In genomic region chrX:131985526-131986049, GRCh38 we compare ENCODE assay signal across 14 cellular contexts. TPM values are rescaled to one million over a fixed set of nuclear protein-coding genes. Genes with fewer than 3 reads are reported as not detected.
DNase-seq lines count a peak whose midpoint lies in the region; ATAC-seq, FAIRE-seq and TF ChIP-seq lines count a peak whose summit lies in the region.
"Had no signal": no experiment of that assay in that cellular context is flagged by ENCODE, and none has a peak within 500 bp of the region (broad histone marks: within the 10 kb centered on the region; RNA-seq: fewer than 3 reads in every experiment).

No MANE protein-coding gene starts in this region.

- peak; percentile 11 to 48 (median 23); a peak in 5 of 6 replicates for TF ChIP-seq CTCF in K562 (IDR thresholded peaks at IDR 0.05 in 2 of 3, conservative IDR thresholded peaks at IDR 0.05 in 1 of 3; ENCODE audit: insufficient read depth in 2 of 3, low read depth in 1 of 3, low read length in 3 of 3)
- TF ChIP-seq CTCF in nephron (IDR thresholded peaks at IDR 0.05; ENCODE audit: unreplicated experiment in 3 of 3), result peak in 1 of 3 experiments; percentile 12

- no TSS peak for BruUV-seq in K562 (replicated peaks; lab: Mats Ljungman, UMichigan)

- peak; percentile 13 for DNase-seq in activated CD4-positive, alpha-beta T cell treated with anti-CD3 and anti-CD28 coated beads for 48 hours
- DNase-seq in activated CD4-positive, alpha-beta T cell treated with anti-CD3 and anti-CD28 coated beads, Interleukin-2, amount 50 U/mL, for 48 hours, result no peak
- DNase-seq in KBM-7 (peak; percentile 47), K562 (ENCODE audit: extremely low read depth in 1 of 4, low spot score in 3 of 4) (peak; percentile 28 to 80 (median 49)), cardiac septum (ENCODE audit: low spot score) (no peak)
- DNase-seq: ACHN; colonic mucosa; foreskin fibroblast; left cardiac atrium; PC-9; stimulated activated CD4-positive, alpha-beta T cell treated with anti-CD3 and anti-CD28 coated beads, Interleukin-4, amount 100 ng/mL, for 1 hour had no signal

- WGBS in K562 (ENCODE audit: insufficient coverage, low coverage, missing lambda C conversion rate), result 10% methylated on average over 2 of the region's 4 CpGs

- peaks cover 48% of the 10 kb centered on the region for H3K4me1 Mint-ChIP-seq in nephron

- intact Hi-C loops in K562 (cut with micrococcal nuclease) (loop anchor here (2.0 to 5.0 kb wide), 3 partner anchors 31 to 143 kb away; no protein-coding TSS in a partner anchor), cardiac septum (cut with DNase I) (no loop called here)

- H3K27ac ChIP-seq in K562 (ENCODE audit: extremely low read depth, low read depth, low read length), result peak overlapping the region; percentile 24
- H3K27ac ChIP-seq: colonic mucosa, PC-9 had no signal

- H3K79me2 ChIP-seq in K562 (ENCODE audit: control insufficient read depth, insufficient read depth, low read length), result no peaks in the 10 kb centered on the region

- peak overlapping the region; percentile 55 for H3K4me2 ChIP-seq in K562 (ENCODE audit: insufficient read depth, low read length)
- H3K4me2 ChIP-seq: PC-9 had no signal

- peaks cover 2% of the 10 kb centered on the region for H3K9me3 Mint-ChIP-seq in nephron

- H3K4me1 ChIP-seq in K562 (replicated peaks in 1 of 2; ENCODE audit: control insufficient read depth in 2 of 2, insufficient read depth in 2 of 2, low read length in 2 of 2), result peaks cover 7 to 39% of the 10 kb centered on the region in 2 experiments; a peak in 4 of 5 replicates
- H3K4me1 ChIP-seq: colonic mucosa had no signal

- POLR2A ChIA-PET in K562 (lab: Yijun Ruan, JAX), result interaction anchor here (1.1 to 1.4 kb wide), 2 partner anchors 22 to 38 kb away, joined by 3 to 6 read pairs; partner anchors contain the start of gene STK26

- ATAC-seq in K562, result peak; percentile 86
- no peak for ATAC-seq in GM19023 (IDR thresholded peaks at IDR 0.05; ENCODE audit: unreplicated experiment)
- ATAC-seq in HG03565 (IDR thresholded peaks at IDR 0.05; ENCODE audit: unreplicated experiment), result no peak
- ATAC-seq: left cardiac atrium had no signal

- TF ChIP-seq EP300 in K562 (IDR thresholded peaks at IDR 0.05; ENCODE audit: low read length), result peak; percentile 64; the same call in 1 of the 2 replicates

- in situ Hi-C loops in KBM-7 (cut with MboI; ENCODE audit: low pct_unique_long_range_greater_than_20kb, low sequenced_read_pairs) (no loop called here), K562 (cut with MboI) (no loop called here)

- TF ChIP-seq RAD21 in K562 (CRISPR knock-in tag; conservative IDR thresholded peaks at IDR 0.05 in 1 of 2, IDR thresholded peaks at IDR 0.05 in 1 of 2), result peak; percentile 33 to 44; a peak in 3 of 4 replicates

- no peaks in the 10 kb centered on the region for H3K9me1 ChIP-seq in K562 (ENCODE audit: control insufficient read depth, insufficient read depth, low read length)

- H3K27me3 Mint-ChIP-seq in nephron (ENCODE audit: low read depth), result no peaks in the 10 kb centered on the region

- TF ChIP-seq POLR2A in K562 (conservative IDR thresholded peaks at IDR 0.05), result no peak

- H2AFZ ChIP-seq in K562 (ENCODE audit: low read depth, low read length), result peak overlapping the region; percentile 74
- H2AFZ ChIP-seq: PC-9 had no signal

- CTCF ChIA-PET in K562 (lab: Yijun Ruan, JAX; ENCODE audit: low intra/inter-chr PET ratio), result no interaction called here

- no peaks in the 10 kb centered on the region for H3K27me3 ChIP-seq in K562 (ENCODE audit: control insufficient read depth in 2 of 2, insufficient read depth in 2 of 2, low read length in 2 of 2)
- H3K27me3 ChIP-seq: colonic mucosa had no signal

- H3K36me3 ChIP-seq in K562 (ENCODE audit: control insufficient read depth, insufficient read depth, low read length), result no peaks in the 10 kb centered on the region
- H3K36me3 ChIP-seq: colonic mucosa had no signal

- no peaks in the 10 kb centered on the region for H4K20me1 ChIP-seq in K562 (replicated peaks; ENCODE audit: control insufficient read depth, insufficient read depth, low read length)

- H3K9me3 ChIP-seq in K562 (replicated peaks; ENCODE audit: control insufficient read depth, insufficient read depth, low read depth, low read length), result no peaks in the 10 kb centered on the region
- H3K9me3 ChIP-seq: colonic mucosa had no signal

- peak overlapping the region in 2 of 3 experiments; percentile 13 to 55 for H3K27ac Mint-ChIP-seq in nephron

- H3K4me3 Mint-ChIP-seq in nephron, result no peak overlapping the region

- FAIRE-seq in K562 (lab: Jason Lieb, UNC), result peak; percentile 91

- H3K4me3 ChIP-seq in K562, result no peak overlapping the region
- H3K4me3 ChIP-seq: colonic mucosa, PC-9 had no signal

- H3K36me3 Mint-ChIP-seq in nephron (ENCODE audit: low read depth), result no peaks in the 10 kb centered on the region

- peak overlapping the region; percentile 2 to 54; a peak in 2 of 4 replicates for H3K9ac ChIP-seq in K562 (ENCODE audit: insufficient read depth in 1 of 2, low read depth in 2 of 2, low read length in 2 of 2)

TF ChIP-seq in K562, 482 proteins besides CTCF, POLR2A, EP300 and RAD21 (continues in another document):
- TF ChIP-seq TAF1 (IDR thresholded peaks at IDR 0.05; ENCODE audit: control insufficient read depth, extremely low read depth, insufficient read depth, low read length, severe bottlenecking) (no peak), CBFA2T2 (conservative IDR thresholded peaks at IDR 0.05) (peak; percentile 83), BCLAF1 (IDR thresholded peaks at IDR 0.05; ENCODE audit: borderline replicate concordance in 1 of 2, control insufficient read depth in 1 of 2, low read depth in 2 of 2, low read length in 1 of 2) (no peak), FOXK2 (conservative IDR thresholded peaks at IDR 0.05 in 1 of 2, IDR thresholded peaks at IDR 0.05 in 1 of 2; ENCODE audit: low read depth in 2 of 2) (peak; percentile 73 to 87), TEAD4 (IDR thresholded peaks at IDR 0.05; ENCODE audit: low read length) (peak; percentile 83), TEAD4 (CRISPR knock-in tag; IDR thresholded peaks at IDR 0.05; ENCODE audit: borderline replicate concordance) (no peak), FOXA3 (CRISPR knock-in tag; conservative IDR thresholded peaks at IDR 0.05 in 1 of 2, IDR thresholded peaks at IDR 0.05 in 1 of 2) (peak in 1 of 2 experiments; percentile 43; a peak in 1 of 4 replicates), PHB2 (IDR thresholded peaks at IDR 0.05; ENCODE audit: low read depth) (no peak), TFE3 (CRISPR knock-in tag; IDR thresholded peaks at IDR 0.05) (no peak)

RNA-seq across cellular contexts. Expression of gene STK26, which starts 37.5 kb away (rescaled TPM):
- 7.1 and 28.5 TPM in 2 replicates for total RNA-seq in K562 (2011; cell fraction: chromatin; rRNA removed; ENCODE audit: low replicate concordance)
- total RNA-seq in K562 (2011; cell fraction: nucleolus; rRNA removed), result 4.2 and 6.4 TPM in 2 replicates
- total RNA-seq in K562 (2011; cell fraction: nucleoplasm; rRNA removed), result 8.8 and 15.3 TPM in 2 replicates
- 40.8 and 43.4 TPM in 2 replicates for total RNA-seq in K562 (2014; rRNA removed)
- 72.9 and 82.8 TPM in 2 replicates for total RNA-seq in K562 (2014; rRNA removed; fragmentation: Illumina TruSeq; extraction: Trizol)
- 66.8 and 72.3 TPM in 2 replicates for total RNA-seq in K562 (2015; rRNA removed; fragmentation: Illumina TruSeq; extraction: Trizol)
- total RNA-seq in K562 (2021), result 50.1 and 50.7 TPM in 2 replicates
- 29.4 and 50.9 TPM in 2 replicates for polyA plus RNA-seq in K562 (2011; rRNA removed)
- polyA plus RNA-seq in K562 (2011; cell fraction: cytosol; rRNA removed), result 6.9 and 10.6 TPM in 2 replicates
- polyA plus RNA-seq in K562 (2011; cell fraction: nucleus; rRNA removed), result 17.8 and 22.4 TPM in 2 replicates
- 31.4 and 44.2 TPM in 2 replicates for polyA plus RNA-seq in K562 (2012)
- 53.0 and 64.7 TPM in 2 replicates for polyA plus RNA-seq in K562 (2014; fragmentation: Illumina TruSeq; extraction: Trizol)
- polyA plus RNA-seq in K562 (2014; fragmentation: Nextera tagmentation; extraction: Ambion mirVana), result 10 to 100 TPM; 28.1 to 29.3 TPM
- polyA plus RNA-seq in K562 (2014; rRNA removed), result 38.6 and 39.5 TPM in 2 replicates
- polyA minus RNA-seq in K562 (2011; rRNA and poly(A)+ RNA removed), result 33.6 and 42.1 TPM in 2 replicates
- polyA minus RNA-seq in K562 (2011; cell fraction: cytosol; rRNA and poly(A)+ RNA removed), result 18.1 and 24.6 TPM in 2 replicates
- polyA minus RNA-seq in K562 (2011; cell fraction: nucleus; rRNA and poly(A)+ RNA removed), result 11.6 and 13.8 TPM in 2 replicates
- 1.7 TPM for total RNA-seq in cardiac septum

Comparison
In these comparisons a context has a peak if more than half of its experiments do, and no peak if none do; other contexts are left out.
1. DNase-seq: peak in activated CD4-positive, alpha-beta T cell treated with anti-CD3 and anti-CD28 coated beads for 48 hours (single experiment), KBM-7 (single experiment) and K562 (4 of 4); none in activated CD4-positive, alpha-beta T cell treated with anti-CD3 and anti-CD28 coated beads, Interleukin-2, amount 50 U/mL, for 48 hours (0 of 2) and cardiac septum (single experiment).